ENCODE assay signal across 1 cellular context in the genomic region with DNA sequence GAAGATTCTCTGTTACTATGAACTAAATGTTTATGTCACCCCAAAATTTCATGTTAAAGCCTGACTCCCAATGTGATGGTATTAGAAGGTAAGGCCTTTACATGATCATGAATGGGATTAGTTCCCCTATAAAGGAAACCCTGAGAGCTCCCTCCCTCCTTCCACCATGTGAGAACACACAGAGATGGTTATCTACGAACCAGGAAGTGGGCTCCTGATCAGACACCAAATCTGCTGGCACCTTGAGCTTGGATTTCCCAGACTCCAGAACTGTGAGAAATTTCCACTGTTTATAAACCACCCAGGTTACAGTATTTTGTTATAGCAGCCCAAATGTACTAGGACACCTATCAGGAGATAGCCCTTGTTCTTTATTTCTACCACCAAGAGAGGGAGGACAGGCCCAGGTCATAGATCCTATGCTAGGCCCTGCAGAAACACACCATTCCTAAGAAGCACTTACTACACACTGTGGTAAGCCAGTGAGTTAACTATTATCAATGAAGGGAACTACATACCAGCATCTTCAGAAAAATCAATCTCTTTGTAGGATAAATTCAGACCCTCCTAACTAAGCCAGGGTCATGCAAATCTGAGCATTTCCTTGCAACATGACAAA.
TF ChIP-seq lines count a peak whose summit lies in the region.

No MANE protein-coding gene starts in this region.

TF ChIP-seq in GM12891, 5 proteins besides CTCF, POLR2A, EP300 and RAD21 (continued from another document):
- TF ChIP-seq POLR2AphosphoS5 (IDR thresholded peaks at IDR 0.05; ENCODE audit: low read depth, low read length) (no peak), SPI1 (IDR thresholded peaks at IDR 0.05; ENCODE audit: low read depth, low read length) (no peak), POU2F2 (IDR thresholded peaks at IDR 0.05; ENCODE audit: low read depth, low read length) (no peak), TAF1 (IDR thresholded peaks at IDR 0.05; ENCODE audit: low read depth, low read length) (no peak)
